ENCODE assay signal across 8 cellular contexts in the genomic region with DNA sequence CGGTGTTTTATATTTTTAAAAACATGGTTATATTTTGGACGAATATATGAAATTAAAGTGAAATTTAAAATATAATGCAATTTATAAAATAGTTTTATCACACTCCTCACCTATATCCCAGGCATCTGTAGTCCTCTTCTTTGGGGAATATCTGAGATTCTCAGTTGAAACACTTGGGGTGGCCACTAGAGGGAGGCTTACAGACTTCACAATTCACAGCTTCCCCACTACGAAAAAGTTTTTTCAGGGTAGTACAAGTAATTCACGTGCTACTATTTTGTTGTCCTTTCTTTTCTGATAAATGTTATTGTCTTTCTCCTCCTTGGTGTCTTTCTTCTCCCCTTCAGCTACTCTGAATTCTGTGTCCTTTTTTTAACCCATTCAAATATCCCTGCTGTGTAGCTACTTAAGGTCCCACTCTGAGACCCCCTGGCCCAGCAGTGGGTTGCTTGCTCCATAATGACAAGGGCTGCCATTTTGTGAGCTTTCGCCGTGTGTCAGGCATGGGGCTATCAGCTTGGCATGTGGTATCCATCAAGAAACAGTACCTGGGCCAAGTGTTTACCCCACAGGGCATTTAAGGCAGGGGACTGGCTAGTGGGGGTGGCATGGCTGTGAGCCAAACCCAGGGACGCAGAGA. TPM values are rescaled to one million over a fixed set of nuclear protein-coding genes. Genes with fewer than 3 reads are reported as not detected.
A peak's percentile ranks its signal among the peaks of the same experiment; 100 is the strongest.
DNase-seq lines count a peak whose midpoint lies in the region; ATAC-seq and TF ChIP-seq lines count a peak whose summit lies in the region.

No MANE protein-coding gene starts in this region.

- TF ChIP-seq CTCF in smooth muscle cell (IDR thresholded peaks at IDR 0.05; ENCODE audit: borderline replicate concordance, insufficient read depth, poor library complexity, severe bottlenecking): peak; percentile 59

- H2AFZ ChIP-seq in smooth muscle cell (ENCODE audit: low read depth): no peak overlapping the region

- 41% methylated on average over 7 of the region's 7 CpGs for WGBS in smooth muscle cell (ENCODE audit: low lambda C conversion rate)

- H3K27ac Mint-ChIP-seq in activated T-cell treated with anti-CD3 and anti-CD28 coated beads, Interleukin-2, amount 50 U/mL, for 24 hours: no peak overlapping the region

- no peak overlapping the region for H3K4me2 ChIP-seq in smooth muscle cell

- peak; percentile 42 for DNase-seq in NCI-H2227 (lab: John Stamatoyannopoulos, UW; ENCODE audit: unreplicated experiment)
- no peak for DNase-seq in NCI-H2227 treated with DMSO at 0.1 percent for 48 hours (lab: John Stamatoyannopoulos, UW)
- peak; percentile 22 for DNase-seq in NT2/D1 (ENCODE audit: low read depth, low spot score)
- DNase-seq in smooth muscle cell (lab: John Stamatoyannopoulos, UW; ENCODE audit: unreplicated experiment): no peak
- no peak for DNase-seq in NCI-H1417 treated with DMSO at 0.1 percent for 48 hours (lab: John Stamatoyannopoulos, UW)
- DNase-seq in activated T-cell treated with anti-CD3 and anti-CD28 coated beads, Interleukin-2, amount 50 U/mL, for 24 hours: no peak

- H3K79me2 ChIP-seq in smooth muscle cell (ENCODE audit: low read depth): no peaks in the 10 kb centered on the region

- H3K9me3 Mint-ChIP-seq in activated T-cell treated with anti-CD3 and anti-CD28 coated beads, Interleukin-2, amount 50 U/mL, for 24 hours: no peaks in the 10 kb centered on the region

- peaks cover 37% of the 10 kb centered on the region for H3K27me3 ChIP-seq in NT2/D1 (ENCODE audit: insufficient read depth, insufficient read length)
- no peaks in the 10 kb centered on the region for H3K27me3 ChIP-seq in smooth muscle cell (ENCODE audit: low read depth)

- H3K36me3 Mint-ChIP-seq in activated T-cell treated with anti-CD3 and anti-CD28 coated beads, Interleukin-2, amount 50 U/mL, for 24 hours (ENCODE audit: low read depth): no peaks in the 10 kb centered on the region

- peaks cover 20% of the 10 kb centered on the region for H3K27me3 Mint-ChIP-seq in activated T-cell treated with anti-CD3 and anti-CD28 coated beads, Interleukin-2, amount 50 U/mL, for 24 hours

- no peaks in the 10 kb centered on the region for H3K4me1 Mint-ChIP-seq in activated T-cell treated with anti-CD3 and anti-CD28 coated beads, Interleukin-2, amount 50 U/mL, for 24 hours (ENCODE audit: low read depth)

- H4K20me1 ChIP-seq in smooth muscle cell (ENCODE audit: low read depth): no peaks in the 10 kb centered on the region

- H3K9ac ChIP-seq in NT2/D1 (ENCODE audit: insufficient read length, low read depth) (no peak overlapping the region), smooth muscle cell (ENCODE audit: low read depth) (no peak overlapping the region)

- no peaks in the 10 kb centered on the region for H3K4me1 ChIP-seq in NT2/D1 (ENCODE audit: insufficient read depth, insufficient read length)
- H3K4me1 ChIP-seq in smooth muscle cell (ENCODE audit: low read depth): no peaks in the 10 kb centered on the region

- no peaks in the 10 kb centered on the region for H3K9me3 ChIP-seq in NT2/D1 (ENCODE audit: insufficient read depth, low read length)
- no peaks in the 10 kb centered on the region for H3K9me3 ChIP-seq in smooth muscle cell (replicated peaks; ENCODE audit: low read depth)

- ATAC-seq in esophagus mucosa: peak; percentile 52
- ATAC-seq in GM21723 (IDR thresholded peaks at IDR 0.05; ENCODE audit: unreplicated experiment): no peak

- no peak overlapping the region for H3K4me3 Mint-ChIP-seq in activated T-cell treated with anti-CD3 and anti-CD28 coated beads, Interleukin-2, amount 50 U/mL, for 24 hours

- no peak overlapping the region for H3K27ac ChIP-seq in smooth muscle cell (ENCODE audit: low read depth)

- H3K4me3 ChIP-seq in NT2/D1 (ENCODE audit: insufficient read length, low read depth) (no peak overlapping the region), smooth muscle cell (no peak overlapping the region)

- no peaks in the 10 kb centered on the region for H3K36me3 ChIP-seq in NT2/D1 (ENCODE audit: insufficient read depth, insufficient read length, low read length)
- no peaks in the 10 kb centered on the region for H3K36me3 ChIP-seq in smooth muscle cell (ENCODE audit: low read depth)

- H3F3A ChIP-seq in smooth muscle cell (ENCODE audit: low read depth): no peaks in the 10 kb centered on the region

RNA-seq across cellular contexts. Expression of a gene that starts 43.6 kb away (rescaled TPM):
- total RNA-seq in esophagus mucosa (not detected), smooth muscle cell (0.76 and 1.3 TPM in 2 replicates)
- 1.7 and 2.6 TPM in 2 replicates for polyA plus RNA-seq in smooth muscle cell

Comparison
In these comparisons a context has a peak if more than half of its experiments do, and no peak if none do; other contexts are left out.
1. DNase-seq: peak in NCI-H2227 (single experiment) and NT2/D1 (single experiment); none in NCI-H2227 treated with DMSO at 0.1 percent for 48 hours (single experiment), smooth muscle cell (single experiment), NCI-H1417 treated with DMSO at 0.1 percent for 48 hours (single experiment) and activated T-cell treated with anti-CD3 and anti-CD28 coated beads, Interleukin-2, amount 50 U/mL, for 24 hours (single experiment).